ENCODE assay signal across 24 cellular contexts in genomic region chr2:142992843-142993242, GRCh38.
"Had no signal": no experiment of that assay in that cellular context is flagged by ENCODE, and none has a peak within 500 bp of the region (broad histone marks: within the 10 kb centered on the region; RNA-seq: fewer than 3 reads in every experiment).

No MANE protein-coding gene starts in this region.

- H3K4me3 ChIP-seq: cardiac muscle cell, K562 had no signal

- H3K27me3 Mint-ChIP-seq: activated B cell treated with CpG ODN at 0.5 μM for 24 hours had no signal

- DNase-seq: activated B cell treated with CpG ODN at 0.5 μM for 24 hours; activated CD4-positive, alpha-beta memory T cell treated with anti-CD3 and anti-CD28 coated beads for 36 hours; activated CD4-positive, alpha-beta T cell treated with anti-CD3 and anti-CD28 coated beads for 1 hour; activated CD4-positive, alpha-beta T cell treated with anti-CD3 and anti-CD28 coated beads, Interleukin-2, amount 10 ng/mL, durations not matched to agents 7 days and 5 days; activated CD8-positive, alpha-beta memory T cell treated with anti-CD3 and anti-CD28 coated beads for 24 hours; activated effector memory CD4-positive, alpha-beta T cell treated with anti-CD3 and anti-CD28 coated beads, Interleukin-2, amount 50 U/mL, for 16 hours; activated naive CD4-positive, alpha-beta T cell treated with Interleukin-2 at 50 U/mL for 16 hours; activated naive CD8-positive, alpha-beta T cell treated with anti-CD3 and anti-CD28 coated beads, Interleukin-2, amount 50 U/mL, for 24 hours; activated T-cell treated with anti-CD3 and anti-CD28 coated beads, Interleukin-2, amount 50 U/mL, for 4 hours; brain microvascular endothelial cell; Karpas-422; NCI-H1105 treated with DMSO at 0.1 percent for 48 hours; NCI-H1436 treated with DMSO at 0.1 percent for 48 hours; NCI-H187 treated with DMSO at 0.1 percent for 48 hours; NCI-H2171; NCI-H2227 treated with DMSO at 0.1 percent for 48 hours; NCI-H446 treated with DMSO at 0.1 percent for 48 hours; NCI-H524 treated with DMSO at 0.1 percent for 48 hours; NCI-H748 treated with DMSO at 0.1 percent for 48 hours; RPMI8226 had no signal

- H3K4me3 Mint-ChIP-seq: activated B cell treated with CpG ODN at 0.5 μM for 24 hours; activated CD4-positive, alpha-beta memory T cell treated with anti-CD3 and anti-CD28 coated beads for 36 hours; activated CD4-positive, alpha-beta T cell treated with anti-CD3 and anti-CD28 coated beads, Interleukin-2, amount 10 ng/mL, durations not matched to agents 7 days and 5 days; activated naive CD8-positive, alpha-beta T cell treated with anti-CD3 and anti-CD28 coated beads, Interleukin-2, amount 50 U/mL, for 24 hours; activated T-cell treated with anti-CD3 and anti-CD28 coated beads, Interleukin-2, amount 50 U/mL, for 4 hours; T-helper 1 cell treated with Interleukin-12 subunit alpha and Interleukin-12 subunit beta and Interleukin-4 antibody, amounts not matched to agents 30 μg/mL and 1 μg/mL, for 36 hours had no signal

- H3K36me3 Mint-ChIP-seq: activated CD4-positive, alpha-beta memory T cell treated with anti-CD3 and anti-CD28 coated beads for 36 hours; activated naive CD4-positive, alpha-beta T cell treated with anti-CD3 and anti-CD28 coated beads, Interleukin-2, amount 50 U/mL, for 72 hours had no signal

- H3K27me3 ChIP-seq: brain microvascular endothelial cell, cardiac muscle cell had no signal

- H3K27ac Mint-ChIP-seq: activated B cell treated with CpG ODN at 0.5 μM for 24 hours; activated CD4-positive, alpha-beta memory T cell treated with anti-CD3 and anti-CD28 coated beads for 36 hours; activated CD4-positive, alpha-beta T cell treated with anti-CD3 and anti-CD28 coated beads, Interleukin-2, amount 10 ng/mL, durations not matched to agents 7 days and 5 days; activated naive CD4-positive, alpha-beta T cell treated with anti-CD3 and anti-CD28 coated beads, Interleukin-2, amount 50 U/mL, for 72 hours; activated naive CD8-positive, alpha-beta T cell treated with anti-CD3 and anti-CD28 coated beads, Interleukin-2, amount 50 U/mL, for 24 hours; T-helper 1 cell treated with Interleukin-12 subunit alpha and Interleukin-12 subunit beta and Interleukin-4 antibody, amounts not matched to agents 30 μg/mL and 1 μg/mL, for 36 hours had no signal

- H3K4me1 Mint-ChIP-seq: activated CD4-positive, alpha-beta T cell treated with anti-CD3 and anti-CD28 coated beads, Interleukin-2, amount 10 ng/mL, durations not matched to agents 7 days and 5 days; activated naive CD8-positive, alpha-beta T cell treated with anti-CD3 and anti-CD28 coated beads, Interleukin-2, amount 50 U/mL, for 24 hours had no signal

- H3K36me3 ChIP-seq: brain microvascular endothelial cell, cardiac muscle cell had no signal

- FAIRE-seq: K562 had no signal

- H3K9me3 Mint-ChIP-seq: activated B cell treated with CpG ODN at 0.5 μM for 24 hours; activated CD4-positive, alpha-beta memory T cell treated with anti-CD3 and anti-CD28 coated beads for 36 hours; activated CD4-positive, alpha-beta T cell treated with anti-CD3 and anti-CD28 coated beads, Interleukin-2, amount 10 ng/mL, durations not matched to agents 7 days and 5 days; activated naive CD4-positive, alpha-beta T cell treated with anti-CD3 and anti-CD28 coated beads, Interleukin-2, amount 50 U/mL, for 72 hours; activated naive CD8-positive, alpha-beta T cell treated with anti-CD3 and anti-CD28 coated beads, Interleukin-2, amount 50 U/mL, for 24 hours; activated T-cell treated with anti-CD3 and anti-CD28 coated beads, Interleukin-2, amount 50 U/mL, for 4 hours; T-helper 1 cell treated with Interleukin-12 subunit alpha and Interleukin-12 subunit beta and Interleukin-4 antibody, amounts not matched to agents 30 μg/mL and 1 μg/mL, for 36 hours had no signal

- H3K27ac ChIP-seq: brain microvascular endothelial cell, cardiac muscle cell had no signal
